Comparison of ENCODE assay signal across 14 cellular contexts in genomic region chr22:31192513-31192912, GRCh38. TPM values are rescaled to one million over a fixed set of nuclear protein-coding genes. Genes with fewer than 3 reads are reported as not detected.
DNase-seq lines count a peak whose midpoint lies in the region; ATAC-seq and TF ChIP-seq lines count a peak whose summit lies in the region.
"Had no signal": no experiment of that assay in that cellular context is flagged by ENCODE, and none has a peak within 500 bp of the region (broad histone marks: within the 10 kb centered on the region; RNA-seq: fewer than 3 reads in every experiment).

No MANE protein-coding gene starts in this region.

- peaks cover 14% of the 10 kb centered on the region; the same call in 1 of the 2 replicates for H3F3A ChIP-seq in PC-9 (ENCODE audit: insufficient read depth, low read depth)

- no TSS peak for BruUV-seq in PC-9 (replicated peaks; lab: Mats Ljungman, UMichigan)

- no peak overlapping the region for H3K4me3 ChIP-seq in PC-9
- H3K4me3 ChIP-seq: pancreas, vagina had no signal

- POLR2A ChIA-PET in PC-9 (lab: Charles Lee; ENCODE audit: unreplicated experiment), result no interaction called here

- H3K4me1 Mint-ChIP-seq in activated T-cell treated with anti-CD3 and anti-CD28 coated beads, Interleukin-2, amount 50 U/mL, for 72 hours (ENCODE audit: low read depth), result no peaks in the 10 kb centered on the region
- H3K4me1 Mint-ChIP-seq in type B pancreatic cell (ENCODE audit: unreplicated experiment), result peaks cover 5% of the 10 kb centered on the region

- peaks cover 13% of the 10 kb centered on the region for H3K4me1 ChIP-seq in PC-9 (replicated peaks; ENCODE audit: insufficient read depth)
- H3K4me1 ChIP-seq: pancreas, vagina had no signal

- TF ChIP-seq CTCF in PC-9 (conservative IDR thresholded peaks at IDR 0.05) (no peak), type B pancreatic cell (conservative IDR thresholded peaks at IDR 0.05) (no peak)

- H3K27ac Mint-ChIP-seq in activated T-cell treated with anti-CD3 and anti-CD28 coated beads, Interleukin-2, amount 50 U/mL, for 72 hours, result peak overlapping the region; percentile 40
- H3K27ac Mint-ChIP-seq in type B pancreatic cell, result peak overlapping the region; percentile 62

- no peaks in the 10 kb centered on the region for H3K9me2 ChIP-seq in PC-9 (ENCODE audit: insufficient read depth)

- peak overlapping the region; percentile 7; the same call in 1 of the 2 replicates for H3K4me2 ChIP-seq in PC-9

- intact Hi-C loops in PC-9 (cut with micrococcal nuclease; ENCODE audit: unreplicated experiment), result no loop called here
- intact Hi-C loops in posterior vena cava (cut with DNase I), result no loop called here

- H4K20me1 ChIP-seq in PC-9 (ENCODE audit: insufficient read depth), result no peaks in the 10 kb centered on the region

- H3K27me3 Mint-ChIP-seq in activated T-cell treated with anti-CD3 and anti-CD28 coated beads, Interleukin-2, amount 50 U/mL, for 72 hours (ENCODE audit: low read depth), result no peaks in the 10 kb centered on the region
- no peaks in the 10 kb centered on the region for H3K27me3 Mint-ChIP-seq in type B pancreatic cell

- H3K79me2 ChIP-seq in PC-9 (ENCODE audit: low read depth), result no peaks in the 10 kb centered on the region

- CTCF ChIA-PET in PC-9 (lab: Charles Lee), result no interaction called here

- no peak overlapping the region for H3K4me3 Mint-ChIP-seq in activated T-cell treated with anti-CD3 and anti-CD28 coated beads, Interleukin-2, amount 50 U/mL, for 72 hours
- peak overlapping the region; percentile 26 for H3K4me3 Mint-ChIP-seq in type B pancreatic cell

- H3K9me3 Mint-ChIP-seq in activated T-cell treated with anti-CD3 and anti-CD28 coated beads, Interleukin-2, amount 50 U/mL, for 72 hours, result no peaks in the 10 kb centered on the region
- no peaks in the 10 kb centered on the region for H3K9me3 Mint-ChIP-seq in type B pancreatic cell

- H3K9me3 ChIP-seq in PC-9 (ENCODE audit: insufficient read depth, low read depth), result no peaks in the 10 kb centered on the region
- H3K9me3 ChIP-seq: pancreas, vagina had no signal

- DNase-seq in activated T-cell treated with anti-CD3 and anti-CD28 coated beads, Interleukin-2, amount 50 U/mL, for 72 hours, result no peak
- DNase-seq in activated T-cell treated with anti-CD3 and anti-CD28 coated beads, Interleukin-2, amount 50 U/mL, for 48 hours, result no peak
- DNase-seq in PC-9 (peak in 1 of 2 experiments; percentile 70), fibroblast of peridontal ligament (ENCODE audit: extremely low read depth) (peak; percentile 58), type B pancreatic cell (ENCODE audit: extremely low spot score, unreplicated experiment) (no peak), cerebellum (ENCODE audit: low spot score) (no peak), posterior vena cava (ENCODE audit: low spot score) (no peak)
- no peak for DNase-seq in stimulated activated CD4-positive, alpha-beta T cell treated with anti-CD3 and anti-CD28 coated beads, Interleukin-4, amount 100 ng/mL, for 24 hours
- DNase-seq: amniotic stem cell, Kasumi-1, NCI-H2081 treated with DMSO at 0.1 percent for 48 hours, pancreas had no signal

- H3K27ac ChIP-seq in PC-9, result peak overlapping the region; percentile 75
- H3K27ac ChIP-seq: pancreas, vagina had no signal

- no peaks in the 10 kb centered on the region for H3K27me3 ChIP-seq in PC-9 (ENCODE audit: insufficient read depth, low read depth)
- H3K27me3 ChIP-seq: pancreas, vagina had no signal

- H3K36me3 Mint-ChIP-seq in activated T-cell treated with anti-CD3 and anti-CD28 coated beads, Interleukin-2, amount 50 U/mL, for 72 hours (ENCODE audit: insufficient read depth in 2 of 2), result peaks cover 1 to 2% of the 10 kb centered on the region in 2 donors
- H3K36me3 Mint-ChIP-seq in type B pancreatic cell, result peaks cover 17% of the 10 kb centered on the region

- no peak for ATAC-seq in activated T-cell treated with anti-CD3 and anti-CD28 coated beads, Interleukin-2, amount 50 U/mL, for 72 hours (replicated peaks in 1 of 2)
- ATAC-seq: pancreas, Right ventricle myocardium inferior had no signal

- H2AFZ ChIP-seq in PC-9, result no peak overlapping the region

- 0 out of 2 replicates have a peak, but pooled peaks cover 12% of the 10 kb centered on the region for H3K36me3 ChIP-seq in PC-9 (ENCODE audit: low read depth)

RNA-seq across cellular contexts. Expression of gene LIMK2, which starts 19.6 kb away (rescaled TPM):
- 10 to 100 TPM; 36.2 to 37.0 TPM for total RNA-seq in activated T-cell treated with anti-CD3 and anti-CD28 coated beads, Interleukin-2, amount 50 U/mL, for 72 hours
- 32.8 and 42.5 TPM in 2 replicates for total RNA-seq in PC-9 (2021)
- total RNA-seq in type B pancreatic cell (ENCODE audit: low replicate concordance), result 46.6 and 127 TPM in 2 replicates
- 30.6 TPM for total RNA-seq in cerebellum
- 10 to 100 TPM; 24.6 to 26.8 TPM for total RNA-seq in posterior vena cava

RNA-seq across cellular contexts. Expression of gene RNF185, which starts 32.5 kb away (rescaled TPM):
- total RNA-seq in activated T-cell treated with anti-CD3 and anti-CD28 coated beads, Interleukin-2, amount 50 U/mL, for 72 hours, result 10 to 100 TPM; 26.9 to 27.8 TPM
- total RNA-seq in PC-9 (2021) (13.5 and 19.1 TPM in 2 replicates), type B pancreatic cell (ENCODE audit: low replicate concordance) (32.6 and 41.2 TPM in 2 replicates), cerebellum (20.7 TPM), posterior vena cava (10 to 100 TPM; 31.7 to 33.7 TPM)

RNA-seq across cellular contexts. Expression of gene PLA2G3, which starts 52.2 kb away (rescaled TPM):
- not detected for total RNA-seq in activated T-cell treated with anti-CD3 and anti-CD28 coated beads, Interleukin-2, amount 50 U/mL, for 72 hours
- total RNA-seq in PC-9 (2021) (not detected in 2 replicates), type B pancreatic cell (ENCODE audit: low replicate concordance) (0.14 and 0.75 TPM in 2 replicates), cerebellum (not detected), posterior vena cava (not detected)
- total RNA-seq: pancreas, Right ventricle myocardium inferior had no signal
